In genomic region chr2:125267683-125268082, GRCh38 we compare ENCODE assay signal across 7 cellular contexts.
"Had no signal": no experiment of that assay in that cellular context is flagged by ENCODE, and none has a peak within 500 bp of the region (broad histone marks: within the 10 kb centered on the region; RNA-seq: fewer than 3 reads in every experiment).

No MANE protein-coding gene starts in this region.

- DNase-seq: IMR-90, KBM-7, KG1 had no signal

- H3K27ac ChIP-seq: HL-60, KMS-11 had no signal

- FAIRE-seq: HTR-8/SVneo, K562 had no signal

- H3K4me3 ChIP-seq: K562 had no signal

- H3K9ac ChIP-seq: KMS-11 had no signal

- ATAC-seq: K562 had no signal

- H3K4me2 ChIP-seq: KMS-11 had no signal
